ENCODE assay signal across 8 cellular contexts in genomic region chr17:42928714-42929496, GRCh38. TPM values are rescaled to one million over a fixed set of nuclear protein-coding genes. Genes with fewer than 3 reads are reported as not detected.
DNase-seq lines count a peak whose midpoint lies in the region; ATAC-seq lines count a peak whose summit lies in the region.

No MANE protein-coding gene starts in this region.

- H3K4me1 Mint-ChIP-seq in central memory CD8-positive, alpha-beta T cell = no peaks in the 10 kb centered on the region

- intact Hi-C loops in left colon (cut with DNase I, micrococcal nuclease) = loop anchor here in 1 of 2 donors (5.0 kb wide), 1 partner anchor 87 kb away; the partner anchor contains the start of gene AOC2

- DNase-seq in activated CD4-positive, alpha-beta T cell treated with anti-CD3 and anti-CD28 coated beads for 48 hours = peak; percentile 62
- DNase-seq in activated CD4-positive, alpha-beta T cell treated with anti-CD3 and anti-CD28 coated beads, Interleukin-2, amount 50 U/mL, for 1 hour = no peak
- DNase-seq in HuH-7.5 (ENCODE audit: low spot score) (peak; percentile 55), SK-N-MC (ENCODE audit: low read depth, low spot score) (peak; percentile 60), left colon (peak; percentile 15 to 29)
- no peak for DNase-seq in central memory CD8-positive, alpha-beta T cell (ENCODE audit: low spot score in 2 of 2)
- DNase-seq in stimulated activated CD4-positive, alpha-beta T cell treated with anti-CD3 and anti-CD28 coated beads, TNF-alpha, amount 100 ng/mL, for 48 hours (ENCODE audit: low read depth in 3 of 3) = peak; percentile 7 to 29 (median 25)

- peaks cover 17% of the 10 kb centered on the region for H3K27me3 Mint-ChIP-seq in central memory CD8-positive, alpha-beta T cell

- H3K27ac Mint-ChIP-seq in central memory CD8-positive, alpha-beta T cell (ENCODE audit: low read depth) = no peak overlapping the region

- H3K4me3 Mint-ChIP-seq in central memory CD8-positive, alpha-beta T cell = no peak overlapping the region

- H3K27ac ChIP-seq in SK-N-MC = peak overlapping the region; percentile 91

- no peaks in the 10 kb centered on the region for H3K36me3 Mint-ChIP-seq in central memory CD8-positive, alpha-beta T cell (ENCODE audit: insufficient read depth)

- H3K9ac ChIP-seq in SK-N-MC (ENCODE audit: insufficient read length) = peak overlapping the region; percentile 53

- 0 out of 2 replicates have a peak overlapping the region, but pooled peaks have one; percentile 15 for H3K4me3 ChIP-seq in SK-N-MC

- H3K9me3 ChIP-seq in SK-N-MC (ENCODE audit: low read depth, low read length) = no peaks in the 10 kb centered on the region

- no peaks in the 10 kb centered on the region for H3K36me3 ChIP-seq in SK-N-MC (ENCODE audit: insufficient read depth, low read length)

- H3K9me3 Mint-ChIP-seq in central memory CD8-positive, alpha-beta T cell = no peaks in the 10 kb centered on the region

- peak; percentile 36 for ATAC-seq in central memory CD8-positive, alpha-beta T cell (replicated peaks; ENCODE audit: extremely low read depth, poor library complexity, severe bottlenecking)
- peak; percentile 88 for ATAC-seq in left colon
- ATAC-seq in HG03342 (IDR thresholded peaks at IDR 0.05; ENCODE audit: unreplicated experiment) = no peak

RNA-seq across cellular contexts. Expression of gene G6PC1, which starts 28.3 kb away (rescaled TPM):
- under 1 TPM in 1 of 2 donors, not detected in 1; 0.50 TPM for total RNA-seq in left colon

RNA-seq across cellular contexts. Expression of gene AARSD1, which starts 35.3 kb away (rescaled TPM):
- total RNA-seq in left colon = 10 to 100 TPM; 17.6 to 24.1 TPM

RNA-seq across cellular contexts. Expression of gene PTGES3L, which starts 51.0 kb away (rescaled TPM):
- total RNA-seq in left colon = 1 to 10 TPM; 3.2 to 3.6 TPM

RNA-seq across cellular contexts. Expression of gene RUNDC1, which starts 51.5 kb away (rescaled TPM):
- total RNA-seq in left colon = 10 to 100 TPM; 24.2 to 25.2 TPM

Comparison
In these comparisons a context has a peak if more than half of its experiments do, and no peak if none do; other contexts are left out.
1. DNase-seq: peak in activated CD4-positive, alpha-beta T cell treated with anti-CD3 and anti-CD28 coated beads for 48 hours (single experiment), HuH-7.5 (single experiment), SK-N-MC (single experiment), left colon (2 of 2) and stimulated activated CD4-positive, alpha-beta T cell treated with anti-CD3 and anti-CD28 coated beads, TNF-alpha, amount 100 ng/mL, for 48 hours (3 of 3); none in activated CD4-positive, alpha-beta T cell treated with anti-CD3 and anti-CD28 coated beads, Interleukin-2, amount 50 U/mL, for 1 hour (single experiment) and central memory CD8-positive, alpha-beta T cell (0 of 2).